1 cellular context compared by ENCODE assay signal in genomic region chr14:75041613-75042012, GRCh38.
TF ChIP-seq lines count a peak whose summit lies in the region.

No MANE protein-coding gene starts in this region.

TF ChIP-seq in SK-N-SH, 30 proteins besides CTCF, POLR2A, EP300 and RAD21 (continued from another document):
- no peak for TF ChIP-seq PBX3 (IDR thresholded peaks at IDR 0.05)
- TF ChIP-seq REST (IDR thresholded peaks at IDR 0.05; ENCODE audit: low read depth, low read length), result no peak
- TF ChIP-seq ELF1 (IDR thresholded peaks at IDR 0.05), result no peak
